ENCODE assay signal across 9 cellular contexts in genomic region chr5:54703091-54703490, GRCh38.
A peak's percentile ranks its signal among the peaks of the same experiment; 100 is the strongest.
DNase-seq lines count a peak whose midpoint lies in the region; ATAC-seq lines count a peak whose summit lies in the region.
"Had no signal": no experiment of that assay in that cellular context is flagged by ENCODE, and none has a peak within 500 bp of the region (broad histone marks: within the 10 kb centered on the region; RNA-seq: fewer than 3 reads in every experiment).

No MANE protein-coding gene starts in this region.

- DNase-seq in AG20443 (ENCODE audit: low spot score), result peak; percentile 88
- peak; percentile 43 to 64 for DNase-seq in SJSA1 (ENCODE audit: low read depth in 1 of 2, low spot score in 2 of 2)
- peak; percentile 97 for DNase-seq in fibroblast of peridontal ligament (ENCODE audit: extremely low read depth)
- no peak for DNase-seq in NOMO-1 (lab: John Stamatoyannopoulos, UW; ENCODE audit: unreplicated experiment in 2 of 2)
- DNase-seq in stimulated activated naive CD4-positive, alpha-beta T cell treated with Interleukin-2 at 50 U/mL for 16 hours (lab: John Stamatoyannopoulos, UW), result no peak
- DNase-seq in activated CD4-positive, CD25-positive, alpha-beta regulatory T cell (lab: John Stamatoyannopoulos, UW), result no peak
- DNase-seq: Caco-2 had no signal

- H3K9me3 ChIP-seq in SJSA1 (replicated peaks), result no peaks in the 10 kb centered on the region
- no peaks in the 10 kb centered on the region for H3K9me3 ChIP-seq in neuron (ENCODE audit: low read length)
- H3K9me3 ChIP-seq: Caco-2 had no signal

- ATAC-seq in GM19463 (IDR thresholded peaks at IDR 0.05; ENCODE audit: unreplicated experiment), result no peak

- H3K27ac ChIP-seq in SJSA1, result peak overlapping the region; percentile 71

- no peaks in the 10 kb centered on the region for H3K27me3 ChIP-seq in SJSA1 (replicated peaks)
- H3K27me3 ChIP-seq in neuron (ENCODE audit: insufficient read depth, low read length), result no peaks in the 10 kb centered on the region

- peak overlapping the region; percentile 60 for H2AFZ ChIP-seq in neuron (ENCODE audit: low read depth, low read length)

- peaks cover 48% of the 10 kb centered on the region for H3K4me1 ChIP-seq in SJSA1 (replicated peaks)
- peaks cover 16% of the 10 kb centered on the region for H3K4me1 ChIP-seq in neuron (ENCODE audit: insufficient read depth, low read length)
- H3K4me1 ChIP-seq: Caco-2 had no signal

- H3K4me3 ChIP-seq in SJSA1 (no peak overlapping the region), neuron (ENCODE audit: low read length) (peak overlapping the region; percentile 37)

- peaks cover 3% of the 10 kb centered on the region; the same call in 1 of the 2 replicates for H3K36me3 ChIP-seq in SJSA1
- H3K36me3 ChIP-seq in neuron (ENCODE audit: insufficient read depth, low read length), result no peaks in the 10 kb centered on the region

Comparison
In these comparisons a context has a peak if more than half of its experiments do, and no peak if none do; other contexts are left out.
1. DNase-seq: peak in AG20443 (single experiment), SJSA1 (2 of 2) and fibroblast of peridontal ligament (single experiment); none in NOMO-1 (0 of 2), stimulated activated naive CD4-positive, alpha-beta T cell treated with Interleukin-2 at 50 U/mL for 16 hours (single experiment) and activated CD4-positive, CD25-positive, alpha-beta regulatory T cell (0 of 4).